ENCODE assay signal across 8 cellular contexts in the genomic region with DNA sequence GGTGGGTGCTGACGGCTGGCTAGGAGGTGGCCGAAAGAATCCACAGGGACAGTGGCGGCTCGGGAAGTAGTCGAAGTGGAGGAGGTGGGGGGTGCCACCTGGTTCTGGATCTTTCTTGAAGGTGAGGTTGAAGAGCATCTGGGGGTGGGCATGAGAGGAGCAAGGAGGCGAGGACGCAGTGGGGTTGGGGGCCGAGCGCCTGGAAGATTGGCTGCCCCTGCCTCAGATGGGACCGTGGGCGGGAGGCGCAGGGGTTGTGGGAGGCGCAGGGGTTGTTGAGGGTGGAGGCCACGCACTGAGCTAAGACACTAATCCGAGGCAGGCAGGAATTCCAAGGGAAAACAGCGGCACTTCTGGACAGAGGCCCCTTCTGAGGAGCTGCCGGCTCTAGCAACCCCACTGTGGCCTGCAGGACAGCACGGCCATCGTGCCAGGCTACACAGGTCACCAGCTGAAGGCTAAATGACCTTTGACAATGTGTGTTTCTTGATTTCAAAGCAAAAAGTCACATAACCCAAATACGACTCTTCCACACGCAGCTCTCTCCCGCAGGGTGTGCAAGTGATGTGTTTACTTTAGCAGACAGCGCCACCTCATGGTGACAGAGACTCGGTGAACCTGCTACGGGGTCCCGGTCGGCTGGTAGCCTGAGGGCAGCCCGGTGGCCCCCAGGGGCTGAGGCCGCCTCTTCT. TPM values are rescaled to one million over a fixed set of nuclear protein-coding genes. Genes with fewer than 3 reads are reported as not detected.
A peak's percentile ranks its signal among the peaks of the same experiment; 100 is the strongest.
DNase-seq lines count a peak whose midpoint lies in the region; ATAC-seq and TF ChIP-seq lines count a peak whose summit lies in the region.

No MANE protein-coding gene starts in this region.

- H3K27me3 ChIP-seq in GM23338 (ENCODE audit: insufficient read depth) = no peaks in the 10 kb centered on the region

- H4K20me1 ChIP-seq in GM23338 (replicated peaks; ENCODE audit: insufficient read depth) = no peaks in the 10 kb centered on the region

- no peak overlapping the region for H3K27ac ChIP-seq in GM23338 (ENCODE audit: low read depth)

- H3K4me1 Mint-ChIP-seq in GM23338 (peaks cover 3% of the 10 kb centered on the region; the same call in 1 of the 3 replicates), memory B cell (no peaks in the 10 kb centered on the region)
- H3K4me1 Mint-ChIP-seq in activated CD4-positive, alpha-beta memory T cell treated with anti-CD3 and anti-CD28 coated beads for 36 hours (ENCODE audit: low read depth) = no peaks in the 10 kb centered on the region

- no peak for DNase-seq in AG04449 (ENCODE audit: low read depth, low spot score)
- DNase-seq in GM23338 (ENCODE audit: low spot score) = peak; percentile 96
- peak; percentile 51 for DNase-seq in NCI-H526 treated with DMSO at 0.1 percent for 48 hours (lab: John Stamatoyannopoulos, UW)
- DNase-seq in activated CD4-positive, alpha-beta memory T cell treated with anti-CD3 and anti-CD28 coated beads for 36 hours = peak; percentile 86
- DNase-seq in effector CD8-positive, alpha-beta T cell (lab: John Stamatoyannopoulos, UW) = peak; percentile 73
- DNase-seq in memory B cell (ENCODE audit: low spot score in 2 of 2) = peak; percentile 57 to 72
- peak; percentile 57 for DNase-seq in stimulated activated CD8-positive, alpha-beta memory T cell treated with anti-CD3 and anti-CD28 coated beads, Interleukin-15, amount 100 ng/mL, for 1 hour (ENCODE audit: low read depth)

- no peak overlapping the region for H3K4me2 ChIP-seq in GM23338

- TF ChIP-seq CTCF in AG04449 (IDR thresholded peaks at IDR 0.05; ENCODE audit: insufficient read depth, low read length, missing control alignments) (peak; percentile 78), GM23338 (conservative IDR thresholded peaks at IDR 0.05; ENCODE audit: low read depth in 2 of 2) (peak; percentile 79 to 94)

- 0 out of 2 replicates have a peak overlapping the region, but pooled peaks have one; percentile 74 for H2AFZ ChIP-seq in GM23338

- H3K4me3 Mint-ChIP-seq in GM23338 (no peak overlapping the region; the same call in 2 of the 3 replicates), memory B cell (no peak overlapping the region)
- no peak overlapping the region for H3K4me3 Mint-ChIP-seq in activated CD4-positive, alpha-beta memory T cell treated with anti-CD3 and anti-CD28 coated beads for 36 hours

- H3K4me1 ChIP-seq in GM23338 (ENCODE audit: insufficient read depth) = no peaks in the 10 kb centered on the region; the same call in 1 of the 2 replicates

- CTCF ChIA-PET in AG04449 (lab: Yijun Ruan, JAX) = interaction anchor here (0.7 to 4.1 kb wide), 42 partner anchors 9 to 309 kb away, joined by 3 to 122 read pairs (median 5); a partner anchor contains a TSS
- CTCF ChIA-PET in activated CD4-positive, alpha-beta memory T cell treated with anti-CD3 and anti-CD28 coated beads for 36 hours (lab: Charles Lee) = interaction anchor here (0.6 to 4.5 kb wide), 31 partner anchors 9 to 332 kb away, joined by 3 to 58 read pairs (median 5); a partner anchor contains a TSS

- H3F3A ChIP-seq in GM23338 (replicated peaks; ENCODE audit: low read depth) = no peaks in the 10 kb centered on the region

- intact Hi-C loops in activated CD4-positive, alpha-beta memory T cell treated with anti-CD3 and anti-CD28 coated beads for 36 hours (cut with micrococcal nuclease) = loop anchor here (1.0 kb wide), 2 partner anchors 35 to 218 kb away; no protein-coding TSS in a partner anchor

- H3K27ac Mint-ChIP-seq in GM23338 (no peak overlapping the region), memory B cell (no peak overlapping the region)
- H3K27ac Mint-ChIP-seq in activated CD4-positive, alpha-beta memory T cell treated with anti-CD3 and anti-CD28 coated beads for 36 hours = no peak overlapping the region

- H3K36me3 ChIP-seq in GM23338 (ENCODE audit: insufficient read depth) = no peaks in the 10 kb centered on the region

- no peaks in the 10 kb centered on the region for H3K9me2 ChIP-seq in GM23338 (ENCODE audit: insufficient read depth)

- H3K36me3 Mint-ChIP-seq in GM23338 (ENCODE audit: low read depth) = no peaks in the 10 kb centered on the region
- H3K36me3 Mint-ChIP-seq in activated CD4-positive, alpha-beta memory T cell treated with anti-CD3 and anti-CD28 coated beads for 36 hours = no peaks in the 10 kb centered on the region
- H3K36me3 Mint-ChIP-seq in memory B cell = no peaks in the 10 kb centered on the region

- H3K4me3 ChIP-seq in AG04449 (ENCODE audit: low read depth, low read length) (no peak overlapping the region), GM23338 (no peak overlapping the region)

- ATAC-seq in GM23338 = peak; percentile 93
- peak; percentile 88 for ATAC-seq in memory B cell (ENCODE audit: low read depth)
- ATAC-seq in GM19395 (IDR thresholded peaks at IDR 0.05; ENCODE audit: unreplicated experiment) = no peak

- no peaks in the 10 kb centered on the region for H3K79me2 ChIP-seq in GM23338 (replicated peaks; ENCODE audit: insufficient read depth)

- POLR2A ChIA-PET in AG04449 (lab: Yijun Ruan, JAX) = interaction anchor here (0.6 kb wide), 1 partner anchor 290 kb away, joined by 3 read pairs; no protein-coding TSS in a partner anchor
- POLR2A ChIA-PET in activated CD4-positive, alpha-beta memory T cell treated with anti-CD3 and anti-CD28 coated beads for 36 hours (lab: Charles Lee) = interaction anchor here (0.6 kb wide), 1 partner anchor 103 kb away, joined by 3 read pairs; no protein-coding TSS in a partner anchor

- H3K27me3 Mint-ChIP-seq in GM23338 (ENCODE audit: insufficient read depth, low read depth, poor library complexity) (peaks cover 4% of the 10 kb centered on the region), memory B cell (peaks cover 10% of the 10 kb centered on the region)
- H3K27me3 Mint-ChIP-seq in activated CD4-positive, alpha-beta memory T cell treated with anti-CD3 and anti-CD28 coated beads for 36 hours = peaks cover 8% of the 10 kb centered on the region

- H3K9me3 Mint-ChIP-seq in GM23338 (no peaks in the 10 kb centered on the region), memory B cell (no peaks in the 10 kb centered on the region)
- no peaks in the 10 kb centered on the region for H3K9me3 Mint-ChIP-seq in activated CD4-positive, alpha-beta memory T cell treated with anti-CD3 and anti-CD28 coated beads for 36 hours

TF ChIP-seq in GM23338, 12 proteins besides CTCF, POLR2A, EP300 and RAD21:
- TF ChIP-seq, protein P1, sequence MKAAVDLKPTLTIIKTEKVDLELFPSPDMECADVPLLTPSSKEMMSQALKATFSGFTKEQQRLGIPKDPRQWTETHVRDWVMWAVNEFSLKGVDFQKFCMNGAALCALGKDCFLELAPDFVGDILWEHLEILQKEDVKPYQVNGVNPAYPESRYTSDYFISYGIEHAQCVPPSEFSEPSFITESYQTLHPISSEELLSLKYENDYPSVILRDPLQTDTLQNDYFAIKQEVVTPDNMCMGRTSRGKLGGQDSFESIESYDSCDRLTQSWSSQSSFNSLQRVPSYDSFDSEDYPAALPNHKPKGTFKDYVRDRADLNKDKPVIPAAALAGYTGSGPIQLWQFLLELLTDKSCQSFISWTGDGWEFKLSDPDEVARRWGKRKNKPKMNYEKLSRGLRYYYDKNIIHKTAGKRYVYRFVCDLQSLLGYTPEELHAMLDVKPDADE (IDR thresholded peaks at IDR 0.05) = no peak

RNA-seq across cellular contexts. Expression of a gene that starts 44.1 kb away (rescaled TPM):
- 98.3 and 105 TPM in 2 replicates for total RNA-seq in GM23338 (2014; rRNA removed; shearing (Covaris generic))
- 40.2 and 41.2 TPM in 2 replicates for polyA plus RNA-seq in GM23338 (2016; fragmentation: Nextera tagmentation; extraction: Ambion mirVana)
- total RNA-seq in activated CD4-positive, alpha-beta memory T cell treated with anti-CD3 and anti-CD28 coated beads for 36 hours = 10 to 100 TPM; 78.1 to 81.3 TPM
